In the genomic region with DNA sequence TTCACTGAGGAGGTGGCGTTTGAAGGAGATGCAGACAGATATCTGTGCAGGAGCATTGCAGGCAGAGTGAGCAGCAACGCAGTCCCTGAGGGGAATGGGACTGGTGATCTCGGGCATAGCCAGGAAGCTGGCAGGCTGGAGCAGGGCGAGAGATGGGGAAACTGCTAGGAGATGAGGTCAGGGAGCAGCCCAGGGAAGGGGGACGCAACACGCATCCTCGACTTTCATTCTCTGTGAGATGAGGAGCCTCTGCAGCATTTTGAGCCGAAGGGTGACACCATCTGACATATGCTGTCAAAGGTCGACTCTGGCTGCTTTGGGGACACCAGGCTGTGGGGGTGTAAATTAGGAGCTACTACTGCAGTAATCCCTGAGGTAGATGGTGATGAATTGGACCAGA, we compare ENCODE assay signal across 20 cellular contexts. TPM values are rescaled to one million over a fixed set of nuclear protein-coding genes. Genes with fewer than 3 reads are reported as not detected.
DNase-seq lines count a peak whose midpoint lies in the region; ATAC-seq and TF ChIP-seq lines count a peak whose summit lies in the region.
"Had no signal": no experiment of that assay in that cellular context is flagged by ENCODE, and none has a peak within 500 bp of the region (broad histone marks: within the 10 kb centered on the region; RNA-seq: fewer than 3 reads in every experiment).

No MANE protein-coding gene starts in this region.

- CTCF ChIA-PET in WTC11 (lab: Charles Lee) = interaction anchor here (0.6 to 1.9 kb wide), 4 partner anchors 16 to 270 kb away, joined by 3 to 11 read pairs (median 4); no protein-coding TSS in a partner anchor

- H4K5ac ChIP-seq in mesendoderm (ENCODE audit: low read length) = no peak overlapping the region

- TF ChIP-seq POLR2A in tibial nerve (IDR thresholded peaks at IDR 0.05) = no peak

- POLR2A ChIA-PET in WTC11 (lab: Charles Lee) = no interaction called here

- peak overlapping the region; percentile 46; the same call in 1 of the 2 replicates for H3K27ac Mint-ChIP-seq in WTC11
- H3K27ac Mint-ChIP-seq: B cell; CD4-positive, CD25-positive, alpha-beta regulatory T cell; HFFc6 had no signal

- H4K8ac ChIP-seq in mesendoderm (ENCODE audit: low read depth, low read length) = no peak overlapping the region

- peak; percentile 2; the same call in 1 of the 2 replicates for ATAC-seq in WTC11
- ATAC-seq: HepG2, Panc1 had no signal

- H2BK5ac ChIP-seq in mesendoderm (ENCODE audit: low read length) = no peak overlapping the region

- H3K23ac ChIP-seq in mesendoderm (ENCODE audit: low read length) = no peak overlapping the region

- peaks cover 43% of the 10 kb centered on the region for H3K4me1 Mint-ChIP-seq in WTC11

- no peak overlapping the region for H2AK5ac ChIP-seq in mesendoderm (ENCODE audit: low read length)

- no peaks in the 10 kb centered on the region for H3K9me3 ChIP-seq in tibial nerve
- H3K9me3 ChIP-seq: Caco-2, SJSA1 had no signal

- H2BK120ac ChIP-seq in mesendoderm (ENCODE audit: low read depth, low read length) = no peak overlapping the region

- H3K9me3 Mint-ChIP-seq in WTC11 = no peaks in the 10 kb centered on the region; the same call in 1 of the 2 replicates
- H3K9me3 Mint-ChIP-seq: HFFc6 had no signal

- H3K36me3 ChIP-seq in mesendoderm (ENCODE audit: control insufficient read depth, insufficient read depth, low read length) (no peaks in the 10 kb centered on the region), tibial nerve (no peaks in the 10 kb centered on the region)
- H3K36me3 ChIP-seq: SJSA1 had no signal

- peaks cover 5% of the 10 kb centered on the region for H3K4me1 ChIP-seq in mesendoderm (ENCODE audit: control insufficient read depth, low read depth, low read length)
- peaks cover 0 to 23% (median 9%) of the 10 kb centered on the region in 4 donors for H3K4me1 ChIP-seq in tibial nerve

- intact Hi-C loops in posterior cingulate gyrus (cut with DNase I) = no loop called here

- H3K4me3 Mint-ChIP-seq in WTC11 = no peak overlapping the region
- H3K4me3 Mint-ChIP-seq: B cell; CD4-positive, CD25-positive, alpha-beta regulatory T cell; HFFc6 had no signal

- H3K9ac ChIP-seq in mesendoderm (ENCODE audit: low read length) = no peak overlapping the region
- H3K9ac ChIP-seq: KMS-11 had no signal

- WGBS in mesendoderm (ENCODE audit: extremely low coverage, insufficient coverage, low lambda C conversion rate) = no CpG with 5 or more reads among the region's 9 CpGs
- 69 to 82% methylated on average over 9 of the region's 9 CpGs for WGBS in tibial nerve, 2 donors

- no peaks in the 10 kb centered on the region for H3K79me2 ChIP-seq in mesendoderm (ENCODE audit: control insufficient read depth, insufficient read depth, low read length)

- no peaks in the 10 kb centered on the region for H3K27me3 ChIP-seq in mesendoderm (ENCODE audit: insufficient read depth, low read length, poor library complexity)
- no peaks in the 10 kb centered on the region for H3K27me3 ChIP-seq in tibial nerve
- H3K27me3 ChIP-seq: SJSA1 had no signal

- DNase-seq in NCI-H524 (lab: John Stamatoyannopoulos, UW) (peak; percentile 60 to 79), NCI-H524 treated with DMSO at 0.1 percent for 48 hours (lab: John Stamatoyannopoulos, UW) (no peak), WTC11 (ENCODE audit: low spot score) (no peak), mesendoderm (no peak), posterior cingulate gyrus (no peak), amniotic stem cell (lab: John Stamatoyannopoulos, UW) (no peak), superior temporal gyrus (ENCODE audit: extremely low spot score) (no peak), tibial nerve (ENCODE audit: low spot score in 2 of 2) (no peak)
- DNase-seq: Caco-2; CD4-positive, CD25-positive, alpha-beta regulatory T cell; HFFc6; NCI-H1436; NCI-H1930; NCI-H446 treated with DMSO at 0.1 percent for 48 hours had no signal

- TF ChIP-seq CTCF in WTC11 (IDR thresholded peaks at IDR 0.05) = no peak
- TF ChIP-seq CTCF in tibial nerve (IDR thresholded peaks at IDR 0.05) = no peak

- H3K4me3 ChIP-seq in mesendoderm (ENCODE audit: low read length) (no peak overlapping the region), tibial nerve (no peak overlapping the region)
- H3K4me3 ChIP-seq: SJSA1 had no signal

- no peaks in the 10 kb centered on the region for H3K36me3 Mint-ChIP-seq in WTC11
- H3K36me3 Mint-ChIP-seq: CD4-positive, CD25-positive, alpha-beta regulatory T cell had no signal

- no peaks in the 10 kb centered on the region for H3K27me3 Mint-ChIP-seq in WTC11 (ENCODE audit: low read depth)

- H3K4me2 ChIP-seq in mesendoderm (ENCODE audit: low read length) = no peak overlapping the region
- H3K4me2 ChIP-seq: KMS-11 had no signal

- no peak for TF ChIP-seq EP300 in tibial nerve (IDR thresholded peaks at IDR 0.05)

- peak overlapping the region; percentile 58 for H3K56ac ChIP-seq in mesendoderm (ENCODE audit: low read length)

- no peaks in the 10 kb centered on the region for H3K79me1 ChIP-seq in mesendoderm (ENCODE audit: low read length)

- no peak overlapping the region for H3K27ac ChIP-seq in mesendoderm (ENCODE audit: low read depth, low read length)
- no peak overlapping the region for H3K27ac ChIP-seq in tibial nerve
- H3K27ac ChIP-seq: KMS-11, SJSA1 had no signal

- H2BK15ac ChIP-seq in mesendoderm (replicated peaks; ENCODE audit: low read depth) = no peak overlapping the region

- no peak overlapping the region for H3K18ac ChIP-seq in mesendoderm (ENCODE audit: low read length)

- no peak overlapping the region for H3K4ac ChIP-seq in mesendoderm (ENCODE audit: low read depth, low read length)

TF ChIP-seq in WTC11, 78 proteins besides CTCF, POLR2A, EP300 and RAD21:
- TF ChIP-seq PRDM15 (CRISPR knock-in tag; IDR thresholded peaks at IDR 0.05) = no peak
- TF ChIP-seq, protein P1, sequence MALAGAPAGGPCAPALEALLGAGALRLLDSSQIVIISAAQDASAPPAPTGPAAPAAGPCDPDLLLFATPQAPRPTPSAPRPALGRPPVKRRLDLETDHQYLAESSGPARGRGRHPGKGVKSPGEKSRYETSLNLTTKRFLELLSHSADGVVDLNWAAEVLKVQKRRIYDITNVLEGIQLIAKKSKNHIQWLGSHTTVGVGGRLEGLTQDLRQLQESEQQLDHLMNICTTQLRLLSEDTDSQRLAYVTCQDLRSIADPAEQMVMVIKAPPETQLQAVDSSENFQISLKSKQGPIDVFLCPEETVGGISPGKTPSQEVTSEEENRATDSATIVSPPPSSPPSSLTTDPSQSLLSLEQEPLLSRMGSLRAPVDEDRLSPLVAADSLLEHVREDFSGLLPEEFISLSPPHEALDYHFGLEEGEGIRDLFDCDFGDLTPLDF (CRISPR knock-in tag; IDR thresholded peaks at IDR 0.05) = no peak
- TF ChIP-seq JAZF1 (CRISPR knock-in tag; IDR thresholded peaks at IDR 0.05) = no peak

RNA-seq across cellular contexts. Expression of gene CHRNA1, which starts 4.3 kb away (rescaled TPM):
- total RNA-seq in WTC11 (2021) (not detected in 3 replicates), tibial nerve (not detected)
- polyA plus RNA-seq in mesendoderm (2013, experiment 1 of 2) = 5.7 TPM
- polyA plus RNA-seq in mesendoderm (2013, experiment 2 of 2) = 5.2 TPM
- total RNA-seq: A172, Caco-2, HepG2 had no signal
- polyA plus RNA-seq: HepG2 had no signal

Comparison
In these comparisons a context has a peak if more than half of its experiments do, and no peak if none do; other contexts are left out.
1. DNase-seq: peak in NCI-H524 (2 of 2); none in NCI-H524 treated with DMSO at 0.1 percent for 48 hours (single experiment), WTC11 (single experiment), mesendoderm (single experiment), posterior cingulate gyrus (0 of 10), amniotic stem cell (single experiment), superior temporal gyrus (single experiment) and tibial nerve (0 of 2).